ENCODE assay signal across 1 cellular context in the genomic region with DNA sequence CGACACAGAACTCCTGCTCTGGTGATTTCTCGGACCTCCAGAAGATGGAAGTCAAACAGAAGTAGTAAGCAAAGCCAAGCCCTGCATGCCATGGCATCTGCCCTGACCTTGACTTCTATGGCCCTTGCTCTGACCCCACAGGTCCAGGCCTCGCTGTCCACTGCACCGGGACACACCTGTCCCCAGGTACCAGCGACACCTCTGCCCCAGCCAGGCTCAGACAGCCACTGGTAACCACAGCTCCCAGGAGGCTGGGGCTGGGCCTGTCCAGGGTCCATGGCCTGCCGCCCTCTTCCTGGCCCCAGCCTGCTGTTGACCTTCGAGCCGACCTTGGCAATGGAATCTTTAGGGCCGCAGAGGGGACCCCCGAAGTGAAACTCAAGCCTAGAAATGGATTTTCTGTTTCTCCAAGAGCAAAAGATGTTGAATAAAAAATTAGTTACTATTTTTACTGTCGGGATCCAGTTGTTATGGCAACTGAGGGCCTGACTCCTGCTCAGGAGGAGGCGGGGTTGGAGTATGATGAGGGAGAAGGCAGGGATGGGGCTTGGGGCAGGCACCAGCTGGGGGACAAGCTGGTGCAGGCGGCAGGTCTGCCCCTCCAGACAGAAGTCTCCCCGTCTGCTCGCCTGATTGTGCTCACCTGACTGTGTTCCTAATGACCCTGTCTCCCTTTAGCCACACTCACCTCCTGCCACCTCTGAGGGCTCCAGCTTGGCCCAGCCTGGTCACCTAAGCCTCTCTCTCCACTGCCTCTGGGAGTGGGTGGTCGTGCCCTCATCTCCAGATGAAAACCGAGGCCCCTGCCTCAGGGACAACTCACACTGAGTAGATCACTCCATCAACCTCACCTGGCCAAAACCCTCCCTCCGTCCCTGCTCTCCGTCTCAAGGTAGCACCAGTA.
A peak's percentile ranks its signal among the peaks of the same experiment; 100 is the strongest.
TF ChIP-seq lines count a peak whose summit lies in the region.

No MANE protein-coding gene starts in this region.

TF ChIP-seq in neural cell, 6 proteins besides CTCF, POLR2A, EP300 and RAD21 (continued from another document):
- TF ChIP-seq, protein P1, sequence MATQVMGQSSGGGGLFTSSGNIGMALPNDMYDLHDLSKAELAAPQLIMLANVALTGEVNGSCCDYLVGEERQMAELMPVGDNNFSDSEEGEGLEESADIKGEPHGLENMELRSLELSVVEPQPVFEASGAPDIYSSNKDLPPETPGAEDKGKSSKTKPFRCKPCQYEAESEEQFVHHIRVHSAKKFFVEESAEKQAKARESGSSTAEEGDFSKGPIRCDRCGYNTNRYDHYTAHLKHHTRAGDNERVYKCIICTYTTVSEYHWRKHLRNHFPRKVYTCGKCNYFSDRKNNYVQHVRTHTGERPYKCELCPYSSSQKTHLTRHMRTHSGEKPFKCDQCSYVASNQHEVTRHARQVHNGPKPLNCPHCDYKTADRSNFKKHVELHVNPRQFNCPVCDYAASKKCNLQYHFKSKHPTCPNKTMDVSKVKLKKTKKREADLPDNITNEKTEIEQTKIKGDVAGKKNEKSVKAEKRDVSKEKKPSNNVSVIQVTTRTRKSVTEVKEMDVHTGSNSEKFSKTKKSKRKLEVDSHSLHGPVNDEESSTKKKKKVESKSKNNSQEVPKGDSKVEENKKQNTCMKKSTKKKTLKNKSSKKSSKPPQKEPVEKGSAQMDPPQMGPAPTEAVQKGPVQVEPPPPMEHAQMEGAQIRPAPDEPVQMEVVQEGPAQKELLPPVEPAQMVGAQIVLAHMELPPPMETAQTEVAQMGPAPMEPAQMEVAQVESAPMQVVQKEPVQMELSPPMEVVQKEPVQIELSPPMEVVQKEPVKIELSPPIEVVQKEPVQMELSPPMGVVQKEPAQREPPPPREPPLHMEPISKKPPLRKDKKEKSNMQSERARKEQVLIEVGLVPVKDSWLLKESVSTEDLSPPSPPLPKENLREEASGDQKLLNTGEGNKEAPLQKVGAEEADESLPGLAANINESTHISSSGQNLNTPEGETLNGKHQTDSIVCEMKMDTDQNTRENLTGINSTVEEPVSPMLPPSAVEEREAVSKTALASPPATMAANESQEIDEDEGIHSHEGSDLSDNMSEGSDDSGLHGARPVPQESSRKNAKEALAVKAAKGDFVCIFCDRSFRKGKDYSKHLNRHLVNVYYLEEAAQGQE (IDR thresholded peaks at IDR 0.05; ENCODE audit: borderline replicate concordance), result peak; percentile 8
- TF ChIP-seq POLR2AphosphoS5 (IDR thresholded peaks at IDR 0.05), result no peak
- no peak for TF ChIP-seq MXI1 (conservative IDR thresholded peaks at IDR 0.05; ENCODE audit: poor library complexity, severe bottlenecking)
